ENCODE assay signal across 23 cellular contexts in genomic region chr2:16181062-16181740, GRCh38.
"Had no signal": no experiment of that assay in that cellular context is flagged by ENCODE, and none has a peak within 500 bp of the region (broad histone marks: within the 10 kb centered on the region; RNA-seq: fewer than 3 reads in every experiment).

No MANE protein-coding gene starts in this region.

- H3K9me3 Mint-ChIP-seq: activated naive CD4-positive, alpha-beta T cell treated with anti-CD3 and anti-CD28 coated beads, Interleukin-2, amount 50 U/mL, for 72 hours; activated T-cell treated with anti-CD3 and anti-CD28 coated beads, Interleukin-2, amount 50 U/mL, for 72 hours; mesothelial cell of epicardium; naive B cell had no signal

- H3K27ac Mint-ChIP-seq: activated CD4-positive, alpha-beta T cell treated with anti-CD3 and anti-CD28 coated beads for 36 hours; activated naive CD4-positive, alpha-beta T cell treated with anti-CD3 and anti-CD28 coated beads, Interleukin-2, amount 50 U/mL, for 72 hours; activated T-cell treated with anti-CD3 and anti-CD28 coated beads, Interleukin-2, amount 50 U/mL, for 72 hours; mesothelial cell of epicardium had no signal

- DNase-seq: activated CD4-positive, alpha-beta T cell treated with anti-CD3 and anti-CD28 coated beads for 36 hours; activated CD4-positive, CD25-positive, alpha-beta regulatory T cell; activated naive CD4-positive, alpha-beta T cell; activated T-cell treated with anti-CD3 and anti-CD28 coated beads for 4 hours; activated T-cell treated with anti-CD3 and anti-CD28 coated beads, Interleukin-2, amount 50 U/mL, for 72 hours; central memory CD4-positive, alpha-beta T cell; left colon; mammary epithelial cell; naive B cell; psoas muscle; stimulated activated CD4-positive, alpha-beta T cell treated with anti-CD3 and anti-CD28 coated beads, Interleukin-1b, Interleukin-23, amount 100 ng/mL, for 48 hours; stimulated activated CD4-positive, alpha-beta T cell treated with anti-CD3 and anti-CD28 coated beads, Interleukin-4, amount 100 ng/mL, for 4 hours; stimulated activated CD8-positive, alpha-beta memory T cell treated with anti-CD3 and anti-CD28 coated beads, Interleukin-4, amount 100 ng/mL, for 48 hours; stimulated activated naive CD4-positive, alpha-beta T cell; T-helper 2 cell; transverse colon had no signal

- H3K27ac ChIP-seq: breast epithelium, gastroesophageal sphincter, hepatocyte, neutrophil, psoas muscle, transverse colon had no signal

- H3K4me2 ChIP-seq: hepatocyte, smooth muscle cell had no signal

- H3K4me3 ChIP-seq: breast epithelium, gastroesophageal sphincter, hepatocyte, psoas muscle, smooth muscle cell, transverse colon had no signal

- H2AFZ ChIP-seq: hepatocyte had no signal

- H3K36me3 Mint-ChIP-seq: activated naive CD4-positive, alpha-beta T cell treated with anti-CD3 and anti-CD28 coated beads, Interleukin-2, amount 50 U/mL, for 72 hours; mesothelial cell of epicardium; naive B cell had no signal

- H3K27me3 ChIP-seq: breast epithelium, gastroesophageal sphincter, hepatocyte, neutrophil, transverse colon had no signal

- H3K36me3 ChIP-seq: breast epithelium, gastroesophageal sphincter, neutrophil, transverse colon had no signal

- H3K27me3 Mint-ChIP-seq: activated CD4-positive, alpha-beta T cell treated with anti-CD3 and anti-CD28 coated beads for 36 hours had no signal

- H3K4me1 ChIP-seq: breast epithelium, gastroesophageal sphincter, psoas muscle had no signal

- H3K4me3 Mint-ChIP-seq: activated CD4-positive, alpha-beta T cell treated with anti-CD3 and anti-CD28 coated beads for 36 hours; activated T-cell treated with anti-CD3 and anti-CD28 coated beads, Interleukin-2, amount 50 U/mL, for 72 hours; mesothelial cell of epicardium had no signal

- H3K4me1 Mint-ChIP-seq: activated CD4-positive, alpha-beta T cell treated with anti-CD3 and anti-CD28 coated beads for 36 hours; naive B cell had no signal

- H3K9me3 ChIP-seq: breast epithelium, gastroesophageal sphincter, neutrophil, psoas muscle, transverse colon had no signal
